ENCODE assay signal across 1 cellular context in the genomic region with DNA sequence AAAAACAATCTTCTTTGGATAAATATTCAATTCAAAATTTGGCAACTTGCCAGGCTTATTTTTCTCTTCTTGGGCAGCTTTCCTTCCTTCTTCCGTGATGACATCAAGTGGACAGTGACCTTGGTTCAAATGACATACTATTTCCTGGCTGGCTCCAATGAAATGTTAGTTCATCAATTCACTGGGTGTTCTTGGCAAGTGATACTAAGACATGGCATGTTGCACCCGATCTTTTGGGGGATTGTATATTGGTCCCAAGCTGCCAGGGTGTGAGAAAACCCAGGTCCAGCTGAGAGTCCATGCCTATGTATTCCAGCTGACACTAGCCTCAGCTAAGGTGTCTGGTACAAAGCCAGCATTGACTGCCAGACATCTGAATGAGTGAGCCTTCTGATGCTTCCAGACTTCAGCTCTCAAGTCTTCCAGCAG.
TF ChIP-seq lines count a peak whose summit lies in the region.

No MANE protein-coding gene starts in this region.

TF ChIP-seq in SK-N-SH, 30 proteins besides CTCF, POLR2A, EP300 and RAD21:
- TF ChIP-seq NFIC (IDR thresholded peaks at IDR 0.05; ENCODE audit: borderline replicate concordance) (0 out of 2 replicates have a peak, but pooled peaks have one; percentile 6), TAF1 (IDR thresholded peaks at IDR 0.05; ENCODE audit: borderline replicate concordance, low read depth, low read length) (no peak)
